Comparison of ENCODE assay signal across 31 cellular contexts in genomic region chr17:57639381-57639780, GRCh38.
"Had no signal": no experiment of that assay in that cellular context is flagged by ENCODE, and none has a peak within 500 bp of the region (broad histone marks: within the 10 kb centered on the region; RNA-seq: fewer than 3 reads in every experiment).

No MANE protein-coding gene starts in this region.

- H3K9me3 ChIP-seq: adrenal gland, MG63 had no signal

- ATAC-seq: activated T-cell treated with anti-CD3 and anti-CD28 coated beads, Interleukin-2, amount 50 U/mL, for 72 hours; Panc1; Right ventricle myocardium inferior; T-cell had no signal

- FAIRE-seq: TTC549 had no signal

- H3K36me3 ChIP-seq: adrenal gland, MG63 had no signal

- H3K4me3 ChIP-seq: adrenal gland, MG63, SK-N-MC had no signal

- DNase-seq: activated CD4-positive, alpha-beta memory T cell treated with anti-CD3 and anti-CD28 coated beads for 36 hours; activated CD4-positive, alpha-beta T cell treated with anti-CD3 and anti-CD28 coated beads, Interleukin-2, amount 10 ng/mL, durations not matched to agents 7 days and 5 days; activated CD4-positive, CD25-positive, alpha-beta regulatory T cell; activated CD8-positive, alpha-beta memory T cell treated with anti-CD3 and anti-CD28 coated beads, Interleukin-2, amount 50 U/mL, for 4 hours; activated gamma-delta T cell treated with Interleukin-2 at 50 U/mL for 16 hours; activated naive CD4-positive, alpha-beta T cell treated with anti-CD3 and anti-CD28 coated beads, Interleukin-2, amount 10 ng/mL, durations not matched to agents 7 days and 5 days; activated naive CD8-positive, alpha-beta T cell treated with anti-CD3 and anti-CD28 coated beads, Interleukin-2, amount 10 ng/mL, durations not matched to agents 7 days and 5 days; activated T-cell treated with anti-CD3 and anti-CD28 coated beads, Interleukin-2, amount 50 U/mL, for 72 hours; adrenal gland; anterior cingulate cortex; caudate nucleus; MG63; MV-4-11; NCI-H1092 treated with DMSO at 0.1 percent for 48 hours; NCI-H1417 treated with DMSO at 0.1 percent for 48 hours; NCI-H1694; NCI-H2029; NCI-H2107; NCI-H2171 treated with DMSO at 0.1 percent for 48 hours; NCI-H226; NCI-H526 treated with DMSO at 0.1 percent for 48 hours; NK-92 treated with Interleukin-12 subunit alpha and Interleukin-12 subunit beta, amount 100 ng/mL, for 24 hours; OCI-M1; RPMI8226; T-cell; T-helper 2 cell; T1000 had no signal

- H3K27ac ChIP-seq: adrenal gland, SK-N-MC had no signal

- H3K27me3 ChIP-seq: adrenal gland, MG63 had no signal
